15 cellular contexts compared by ENCODE assay signal in the genomic region with DNA sequence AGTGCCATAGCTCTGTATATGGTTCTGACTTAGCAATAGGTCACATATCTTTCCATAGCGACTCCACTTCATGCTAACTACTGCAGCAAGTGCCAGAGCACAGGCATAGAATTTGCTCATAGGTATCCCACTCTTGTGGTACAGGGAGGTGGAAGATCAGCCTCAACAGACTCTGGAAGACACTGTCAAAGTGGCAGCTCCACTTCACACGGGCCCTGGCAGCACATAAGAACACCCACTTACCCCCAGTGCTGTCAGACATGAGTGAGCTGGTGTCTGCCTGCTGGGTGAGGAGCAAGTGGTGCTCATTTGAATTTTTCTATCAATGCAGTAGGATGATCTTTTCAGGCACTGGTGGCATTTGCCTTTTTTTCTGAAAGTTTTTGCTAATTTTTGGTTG. TPM values are rescaled to one million over a fixed set of nuclear protein-coding genes. Genes with fewer than 3 reads are reported as not detected.
DNase-seq lines count a peak whose midpoint lies in the region; ATAC-seq and TF ChIP-seq lines count a peak whose summit lies in the region.
"Had no signal": no experiment of that assay in that cellular context is flagged by ENCODE, and none has a peak within 500 bp of the region (broad histone marks: within the 10 kb centered on the region; RNA-seq: fewer than 3 reads in every experiment).

No MANE protein-coding gene starts in this region.

- WGBS in right cardiac atrium: 57% methylated on average over 2 of the region's 2 CpGs
- WGBS in thymus: 91% methylated on average over 2 of the region's 2 CpGs
- WGBS in ovary, 3 donors: 61 to 78% (median 75%) methylated on average over 2 of the region's 2 CpGs

- H3K9me3 ChIP-seq in right cardiac atrium (ENCODE audit: control insufficient read depth, low read length) (no peaks in the 10 kb centered on the region), thymus (ENCODE audit: control insufficient read depth) (no peaks in the 10 kb centered on the region), ovary (no peaks in the 10 kb centered on the region)
- H3K9me3 ChIP-seq: SJSA1, thoracic aorta had no signal

- H3K27ac ChIP-seq in right cardiac atrium (ENCODE audit: low read length): peak overlapping the region; percentile 6
- H3K27ac ChIP-seq in thymus (ENCODE audit: low read depth): peak overlapping the region; percentile 27
- no peak overlapping the region for H3K27ac ChIP-seq in ovary
- H3K27ac ChIP-seq: cardiac muscle cell, dorsolateral prefrontal cortex, SJSA1, thoracic aorta had no signal

- peak; percentile 86 to 90 for ATAC-seq in right cardiac atrium

- H3K4me1 ChIP-seq in right cardiac atrium (ENCODE audit: control insufficient read depth, insufficient read depth, low read length): no peaks in the 10 kb centered on the region
- H3K4me1 ChIP-seq in thymus (ENCODE audit: control insufficient read depth, insufficient read depth, low read length): peaks cover 11% of the 10 kb centered on the region
- no peaks in the 10 kb centered on the region for H3K4me1 ChIP-seq in ovary (ENCODE audit: insufficient read depth)

- TF ChIP-seq POLR2A in Raji (IDR thresholded peaks at IDR 0.05; ENCODE audit: insufficient read depth, low read depth, low read length) (0 out of 2 replicates have a peak, but pooled peaks have one; percentile 27), erythroblast (IDR thresholded peaks at IDR 0.05; ENCODE audit: low read length) (no peak), ovary (IDR thresholded peaks at IDR 0.05) (no peak)

- H3K36me3 ChIP-seq in thymus (ENCODE audit: control insufficient read depth, insufficient read depth) (peaks cover 21% of the 10 kb centered on the region), ovary (no peaks in the 10 kb centered on the region)
- H3K36me3 ChIP-seq: SJSA1, thoracic aorta had no signal

- no peak for TF ChIP-seq EP300 in ovary (IDR thresholded peaks at IDR 0.05)

- DNase-seq in right cardiac atrium (peak in 1 of 3 donors; percentile 59), cardiac septum (ENCODE audit: low spot score) (no peak), erythroblast (lab: John Stamatoyannopoulos, UW) (peak; percentile 33 to 58), ovary (no peak), AG20443 (ENCODE audit: low spot score) (no peak), amygdala (lab: John Stamatoyannopoulos, UW) (no peak)
- DNase-seq: COR-L47, H7, NCI-H1436 had no signal

- intact Hi-C loops in right cardiac atrium (cut with DNase I) (no loop called here), cardiac septum (cut with DNase I) (no loop called here), ovary (cut with DNase I) (no loop called here)

- H3K27me3 ChIP-seq in right cardiac atrium (ENCODE audit: control insufficient read depth, insufficient read depth): no peaks in the 10 kb centered on the region
- no peaks in the 10 kb centered on the region for H3K27me3 ChIP-seq in thymus (ENCODE audit: control insufficient read depth, insufficient read depth)
- no peaks in the 10 kb centered on the region for H3K27me3 ChIP-seq in ovary
- H3K27me3 ChIP-seq: cardiac muscle cell, SJSA1 had no signal

- H3K4me3 ChIP-seq in right cardiac atrium (ENCODE audit: low read length) (no peak overlapping the region), thymus (ENCODE audit: low read length) (no peak overlapping the region), ovary (no peak overlapping the region)
- H3K4me3 ChIP-seq: cardiac muscle cell, dorsolateral prefrontal cortex, SJSA1, thoracic aorta had no signal

- TF ChIP-seq CTCF in ovary (IDR thresholded peaks at IDR 0.05): no peak

RNA-seq across cellular contexts. Expression of gene BCL2L11, which starts 48.6 kb away (rescaled TPM):
- 10 to 100 TPM in 3 of 4 donors, 1 to 10 TPM in 1; 7.7 to 21.7 (median 18.6) TPM for total RNA-seq in right cardiac atrium
- polyA plus RNA-seq in right cardiac atrium: 6.2 TPM
- total RNA-seq in cardiac septum: 5.2 TPM
- polyA plus RNA-seq in thymus: 47.6 TPM
- total RNA-seq in ovary: 10 to 100 TPM; 16.8 to 34.7 (median 21.2) TPM
- polyA plus RNA-seq in ovary: 10 to 100 TPM; 11.6 to 17.7 TPM

Comparison
In these comparisons a context has a peak if more than half of its experiments do, and no peak if none do; other contexts are left out.
1. DNase-seq: peak in erythroblast (2 of 2); none in cardiac septum (single experiment), ovary (0 of 5), AG20443 (single experiment) and amygdala (0 of 56).
2. H3K27ac ChIP-seq: peak in right cardiac atrium (single experiment) and thymus (single experiment); none in ovary (0 of 2).